26 cellular contexts compared by ENCODE assay signal in genomic region chr7:26930201-26930600, GRCh38.
DNase-seq lines count a peak whose midpoint lies in the region; FAIRE-seq and TF ChIP-seq lines count a peak whose summit lies in the region.
"Had no signal": no experiment of that assay in that cellular context is flagged by ENCODE, and none has a peak within 500 bp of the region (broad histone marks: within the 10 kb centered on the region; RNA-seq: fewer than 3 reads in every experiment).

No MANE protein-coding gene starts in this region.

- FAIRE-seq in H54 (lab: Jason Lieb, UNC): peak; percentile 66
- FAIRE-seq: colon, urothelium cell line had no signal

- no peak overlapping the region for H3K4me3 ChIP-seq in epithelial cell of esophagus (ENCODE audit: low read length)
- H3K4me3 ChIP-seq: esophagus muscularis mucosa, HAP-1, left lung, right atrium auricular region, SJCRH30, spleen had no signal

- no peak for TF ChIP-seq POLR2A in H54 (IDR thresholded peaks at IDR 0.05; ENCODE audit: low read depth, low read length)

- DNase-seq in H54 (ENCODE audit: insufficient read length, low spot score): no peak
- peak; percentile 79 for DNase-seq in epithelial cell of esophagus (ENCODE audit: low read depth)
- peak; percentile 21 for DNase-seq in medulla oblongata (ENCODE audit: extremely low spot score)
- DNase-seq in stromal cell of bone marrow (ENCODE audit: low read depth): peak; percentile 37
- no peak for DNase-seq in GM19240 (ENCODE audit: insufficient read length, low spot score)
- DNase-seq in NCI-H69 (lab: John Stamatoyannopoulos, UW): no peak
- no peak for DNase-seq in cortex of kidney (lab: John Stamatoyannopoulos, UW)
- DNase-seq: activated CD4-positive, alpha-beta memory T cell treated with anti-CD3 and anti-CD28 coated beads, Interleukin-2, amount 10 ng/mL, durations not matched to agents 7 days and 5 days; activated CD8-positive, alpha-beta memory T cell treated with anti-CD3 and anti-CD28 coated beads, Interleukin-2, amount 50 U/mL, for 48 hours; activated naive CD4-positive, alpha-beta T cell treated with anti-CD3 and anti-CD28 coated beads, Interleukin-2, amount 10 ng/mL, durations not matched to agents 7 days and 5 days; amniotic stem cell; CD4-positive, alpha-beta T cell; effector memory CD4-positive, alpha-beta T cell; left lung; natural killer cell; NCI-H2081; NCI-H2227 treated with DMSO at 0.1 percent for 48 hours; NCI-H748 treated with DMSO at 0.1 percent for 48 hours; SJCRH30; spleen; stimulated activated CD4-positive, alpha-beta T cell treated with anti-CD3 and anti-CD28 coated beads, Interleukin-2, amount 100 ng/mL, for 48 hours had no signal

- TF ChIP-seq CTCF in epithelial cell of esophagus (IDR thresholded peaks at IDR 0.05; ENCODE audit: insufficient read depth, low read depth, low read length, missing control alignments): no peak

Comparison
In these comparisons a context has a peak if more than half of its experiments do, and no peak if none do; other contexts are left out.
1. DNase-seq: peak in epithelial cell of esophagus (single experiment), medulla oblongata (single experiment) and stromal cell of bone marrow (single experiment); none in H54 (single experiment), GM19240 (single experiment), NCI-H69 (single experiment) and cortex of kidney (single experiment).